In the genomic region with DNA sequence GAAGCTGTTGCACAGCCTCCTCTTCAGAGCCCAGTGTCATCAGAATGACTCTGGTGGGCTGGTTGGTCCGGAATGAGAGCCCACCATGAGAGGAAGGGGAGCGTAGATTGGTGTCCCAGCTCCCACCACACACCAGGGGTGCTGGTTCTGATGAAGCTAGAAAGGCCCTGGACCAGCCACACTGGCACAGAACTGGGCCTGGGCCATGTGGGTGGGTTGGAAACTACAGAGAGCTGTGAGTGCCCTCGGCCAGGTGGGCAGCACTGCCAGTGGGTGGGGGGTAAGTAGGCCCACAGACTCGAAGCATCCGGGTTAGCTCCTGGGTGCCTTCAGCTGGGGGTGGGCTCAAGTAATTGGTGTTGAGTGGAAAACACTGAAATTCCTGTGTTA, we compare ENCODE assay signal across 26 cellular contexts. TPM values are rescaled to one million over a fixed set of nuclear protein-coding genes. Genes with fewer than 3 reads are reported as not detected.
"Had no signal": no experiment of that assay in that cellular context is flagged by ENCODE, and none has a peak within 500 bp of the region (broad histone marks: within the 10 kb centered on the region; RNA-seq: fewer than 3 reads in every experiment).

No MANE protein-coding gene starts in this region.

- ATAC-seq: activated CD8-positive, alpha-beta T cell treated with anti-CD3 and anti-CD28 coated beads, Interleukin-2, amount 10 ng/mL, durations not matched to agents 7 days and 5 days; WTC11 had no signal

- DNase-seq: activated CD4-positive, alpha-beta T cell treated with anti-CD3 and anti-CD28 coated beads for 48 hours; activated CD4-positive, alpha-beta T cell treated with anti-CD3 and anti-CD28 coated beads, Interleukin-2, amount 50 U/mL, for 4 hours; activated CD4-positive, CD25-positive, alpha-beta regulatory T cell treated with anti-CD3 and anti-CD28 coated beads, Interleukin-2, amount 50 U/mL, for 72 hours; activated CD8-positive, alpha-beta memory T cell treated with anti-CD3 and anti-CD28 coated beads, Interleukin-2, amount 50 U/mL, for 48 hours; activated CD8-positive, alpha-beta T cell treated with anti-CD3 and anti-CD28 coated beads, Interleukin-2, amount 10 ng/mL, durations not matched to agents 7 days and 5 days; activated gamma-delta T cell; activated naive CD4-positive, alpha-beta T cell treated with anti-CD3 and anti-CD28 coated beads, Interleukin-2, amount 50 U/mL, for 16 hours; activated naive CD8-positive, alpha-beta T cell treated with anti-CD3 and anti-CD28 coated beads, Interleukin-2, amount 10 ng/mL, durations not matched to agents 7 days and 5 days; activated T-cell treated with anti-CD3 and anti-CD28 coated beads, Interleukin-2, amount 50 U/mL, for 24 hours; adrenal gland; anterior cingulate cortex; caudate nucleus; Kasumi-1; NCI-H1105 treated with DMSO at 0.1 percent for 48 hours; NCI-H1436 treated with DMSO at 0.1 percent for 48 hours; NCI-H187; NCI-H2081; NCI-H510A treated with DMSO at 0.1 percent for 48 hours; NCI-H69; Right ventricle myocardium superior; SJCRH30; SK-N-SH; T-helper 9 cell had no signal

- H3K4me3 Mint-ChIP-seq: activated CD8-positive, alpha-beta T cell treated with anti-CD3 and anti-CD28 coated beads, Interleukin-2, amount 10 ng/mL, durations not matched to agents 7 days and 5 days; activated naive CD8-positive, alpha-beta T cell treated with anti-CD3 and anti-CD28 coated beads, Interleukin-2, amount 10 ng/mL, durations not matched to agents 7 days and 5 days; activated T-cell treated with anti-CD3 and anti-CD28 coated beads, Interleukin-2, amount 50 U/mL, for 24 hours; WTC11 had no signal

- H3K27ac Mint-ChIP-seq: activated CD8-positive, alpha-beta T cell treated with anti-CD3 and anti-CD28 coated beads, Interleukin-2, amount 10 ng/mL, durations not matched to agents 7 days and 5 days; activated T-cell treated with anti-CD3 and anti-CD28 coated beads, Interleukin-2, amount 50 U/mL, for 24 hours; WTC11 had no signal

- H3K27me3 Mint-ChIP-seq: activated naive CD8-positive, alpha-beta T cell treated with anti-CD3 and anti-CD28 coated beads, Interleukin-2, amount 10 ng/mL, durations not matched to agents 7 days and 5 days; activated T-cell treated with anti-CD3 and anti-CD28 coated beads, Interleukin-2, amount 50 U/mL, for 24 hours had no signal

RNA-seq across cellular contexts. Expression of gene TFF1, which starts 11.6 kb away (rescaled TPM):
- total RNA-seq: activated CD8-positive, alpha-beta T cell treated with anti-CD3 and anti-CD28 coated beads, Interleukin-2, amount 10 ng/mL, durations not matched to agents 7 days and 5 days; activated naive CD8-positive, alpha-beta T cell treated with anti-CD3 and anti-CD28 coated beads, Interleukin-2, amount 10 ng/mL, durations not matched to agents 7 days and 5 days; cerebellum; Right ventricle myocardium superior; SJCRH30; T-helper 1 cell treated with Interleukin-12 subunit alpha and Interleukin-12 subunit beta and Interleukin-4 antibody, amounts not matched to agents 30 ng/mL and 1 ng/mL, for 36 hours had no signal

RNA-seq across cellular contexts. Expression of gene TMPRSS3, which starts 17.9 kb away (rescaled TPM):
- total RNA-seq: Right ventricle myocardium superior, SJCRH30 had no signal

RNA-seq across cellular contexts. Expression of gene UBASH3A, which starts 25.8 kb away (rescaled TPM):
- total RNA-seq: cerebellum, Right ventricle myocardium superior, SJCRH30, WTC11 had no signal

RNA-seq across cellular contexts. Expression of gene TFF2, which starts 27.2 kb away (rescaled TPM):
- total RNA-seq: activated CD8-positive, alpha-beta T cell treated with anti-CD3 and anti-CD28 coated beads, Interleukin-2, amount 10 ng/mL, durations not matched to agents 7 days and 5 days; activated naive CD8-positive, alpha-beta T cell treated with anti-CD3 and anti-CD28 coated beads, Interleukin-2, amount 10 ng/mL, durations not matched to agents 7 days and 5 days; adrenal gland; cerebellum; Right ventricle myocardium superior; SJCRH30; T-helper 1 cell treated with Interleukin-12 subunit alpha and Interleukin-12 subunit beta and Interleukin-4 antibody, amounts not matched to agents 30 ng/mL and 1 ng/mL, for 36 hours had no signal
